In genomic region chr4:24853142-24853541, GRCh38 we compare ENCODE assay signal across 1 cellular context.
A peak's percentile ranks its signal among the peaks of the same experiment; 100 is the strongest.
TF ChIP-seq lines count a peak whose summit lies in the region.

No MANE protein-coding gene starts in this region.

TF ChIP-seq in IMR-90, 13 proteins besides CTCF, POLR2A, EP300 and RAD21:
- TF ChIP-seq RCOR1 (IDR thresholded peaks at IDR 0.05; ENCODE audit: insufficient replicate concordance, low read length) (no peak), CEBPB (IDR thresholded peaks at IDR 0.05; ENCODE audit: low read depth, low read length) (peak; percentile 30; the same call in 1 of the 2 replicates)
TF ChIP-seq in IMR-90: peak in this region for 1.
